Comparison of ENCODE assay signal across 9 cellular contexts in genomic region chr11:18721576-18722292, GRCh38. TPM values are rescaled to one million over a fixed set of nuclear protein-coding genes. Genes with fewer than 3 reads are reported as not detected.
DNase-seq lines count a peak whose midpoint lies in the region; ATAC-seq and TF ChIP-seq lines count a peak whose summit lies in the region.
"Had no signal": no experiment of that assay in that cellular context is flagged by ENCODE, and none has a peak within 500 bp of the region (broad histone marks: within the 10 kb centered on the region; RNA-seq: fewer than 3 reads in every experiment).

No MANE protein-coding gene starts in this region.

- intact Hi-C loops in mammary epithelial cell (cut with micrococcal nuclease): loop anchor here (5.0 kb wide), 1 partner anchor 89 kb away; the partner anchor contains the start of gene SPTY2D1

- H3K27ac ChIP-seq in mammary epithelial cell (ENCODE audit: insufficient read depth, low read depth, low read length): no peak overlapping the region

- no peaks in the 10 kb centered on the region for H3K36me3 ChIP-seq in mammary epithelial cell (ENCODE audit: insufficient read depth, low read length)

- H3K9me3 ChIP-seq in mammary epithelial cell (replicated peaks; ENCODE audit: insufficient read depth, low read length): no peaks in the 10 kb centered on the region

- H3K9me3 Mint-ChIP-seq in T-helper 2 cell treated with Interferon-gamma antibody and Interleukin-4, amounts not matched to agents 5 μg/mL and 100 μg/mL, for 36 hours: no peaks in the 10 kb centered on the region

- no peaks in the 10 kb centered on the region for H3K36me3 Mint-ChIP-seq in T-helper 2 cell treated with Interferon-gamma antibody and Interleukin-4, amounts not matched to agents 5 μg/mL and 100 μg/mL, for 36 hours (ENCODE audit: low read depth)

- peaks cover 21% of the 10 kb centered on the region for H3K27me3 Mint-ChIP-seq in T-helper 2 cell treated with Interferon-gamma antibody and Interleukin-4, amounts not matched to agents 5 μg/mL and 100 μg/mL, for 36 hours (ENCODE audit: low read depth)

- peaks cover 11% of the 10 kb centered on the region for H3K4me1 ChIP-seq in mammary epithelial cell (ENCODE audit: insufficient read depth, low read length)

- H4K20me1 ChIP-seq in mammary epithelial cell (ENCODE audit: insufficient read depth, low read length): no peaks in the 10 kb centered on the region

- H3K9ac ChIP-seq in mammary epithelial cell (ENCODE audit: insufficient read depth, low read length): no peak overlapping the region

- peak overlapping the region; percentile 96 for H3K4me2 ChIP-seq in mammary epithelial cell (ENCODE audit: insufficient read depth, low read depth, low read length)

- CTCF ChIA-PET in mammary epithelial cell (lab: Charles Lee; ENCODE audit: low non-redundant PET): interaction anchor here (0.6 to 0.9 kb wide), 5 partner anchors 18 to 182 kb away, joined by 3 to 7 read pairs (median 6); no protein-coding TSS in a partner anchor

- peak overlapping the region; percentile 2 for H3K27ac Mint-ChIP-seq in T-helper 2 cell treated with Interferon-gamma antibody and Interleukin-4, amounts not matched to agents 5 μg/mL and 100 μg/mL, for 36 hours

- no peak for DNase-seq in Jurkat, Clone E6-1 (ENCODE audit: low read depth, low spot score)
- peak; percentile 32 for DNase-seq in T-helper 2 cell treated with Interferon-gamma antibody and Interleukin-4, amounts not matched to agents 5 μg/mL and 100 μg/mL, for 36 hours (ENCODE audit: low spot score)
- DNase-seq in mammary epithelial cell (peak; percentile 14), kidney tubule cell (ENCODE audit: low spot score) (peak; percentile 60), middle frontal gyrus (ENCODE audit: extremely low spot score, low spot score) (no peak)
- peak; percentile 44 for DNase-seq in stimulated activated CD4-positive, alpha-beta T cell treated with anti-CD3 and anti-CD28 coated beads, Interleukin-4, amount 100 ng/mL, for 1 hour

- peaks cover 6% of the 10 kb centered on the region for H3K4me1 Mint-ChIP-seq in T-helper 2 cell treated with Interferon-gamma antibody and Interleukin-4, amounts not matched to agents 5 μg/mL and 100 μg/mL, for 36 hours (ENCODE audit: low read depth)

- dilution Hi-C loops in mammary epithelial cell (cut with HindIII; ENCODE audit: low sequenced_read_pairs): no loop called here

- no peaks in the 10 kb centered on the region for H3K79me2 ChIP-seq in mammary epithelial cell (ENCODE audit: insufficient read depth, low read length)

- WGBS in mammary epithelial cell (ENCODE audit: low coverage, missing lambda C conversion rate): 13% methylated on average over 17 of the region's 35 CpGs

- in situ Hi-C loops in mammary epithelial cell (cut with MboI; ENCODE audit: low sequenced_read_pairs in 2 of 2): no loop called here

- H2AFZ ChIP-seq in mammary epithelial cell (ENCODE audit: low read depth, low read length): peak overlapping the region; percentile 95

- ATAC-seq in GM21576 (IDR thresholded peaks at IDR 0.05; ENCODE audit: unreplicated experiment): peak; percentile 80

- BruUV-seq in mammary epithelial cell (replicated peaks; lab: Mats Ljungman, UMichigan): no TSS peak

- H3K27me3 ChIP-seq in mammary epithelial cell (ENCODE audit: insufficient read depth, low read length): no peaks in the 10 kb centered on the region

- peak overlapping the region; percentile 91 for H3K4me3 Mint-ChIP-seq in T-helper 2 cell treated with Interferon-gamma antibody and Interleukin-4, amounts not matched to agents 5 μg/mL and 100 μg/mL, for 36 hours

- H3K4me3 ChIP-seq in GM08714 (ENCODE audit: low read length) (peak overlapping the region; percentile 40; the same call in 1 of the 2 replicates), mammary epithelial cell (replicated peaks in 1 of 3; ENCODE audit: insufficient read depth in 1 of 3, low read depth in 2 of 3, low read length in 3 of 3) (peak overlapping the region; percentile 33 to 43 (median 42))
- peak overlapping the region; percentile 19 for H3K4me3 ChIP-seq in Jurkat, Clone E6-1 (ENCODE audit: low read length)

- peak; percentile 55 to 67 for TF ChIP-seq CTCF in mammary epithelial cell (conservative IDR thresholded peaks at IDR 0.05 in 1 of 2, IDR thresholded peaks at IDR 0.05 in 1 of 2; ENCODE audit: extremely low read depth in 1 of 2, insufficient read depth in 1 of 2, low read depth in 1 of 2, low read length in 2 of 2)

RNA-seq across cellular contexts. Expression of gene IGSF22, which starts 4.3 kb away (rescaled TPM):
- not detected for polyA plus RNA-seq in Jurkat, Clone E6-1 (2012; ENCODE audit: insufficient read depth, insufficient read length)
- under 1 TPM; under 0.01 to 0.26 TPM for total RNA-seq in mammary epithelial cell
- 0.03 TPM for polyA plus RNA-seq in mammary epithelial cell
- not detected for polyA minus RNA-seq in mammary epithelial cell
- total RNA-seq: pulmonary artery endothelial cell had no signal

RNA-seq across cellular contexts. Expression of gene TMEM86A, which starts 23.2 kb away (rescaled TPM):
- 1.3 TPM for polyA plus RNA-seq in Jurkat, Clone E6-1 (2012; ENCODE audit: insufficient read depth, insufficient read length)
- total RNA-seq in mammary epithelial cell: 1 to 10 TPM; 2.0 to 3.3 TPM
- 0.39 TPM for polyA plus RNA-seq in mammary epithelial cell
- polyA minus RNA-seq in mammary epithelial cell: not detected

Comparison
In these comparisons a context has a peak if more than half of its experiments do, and no peak if none do; other contexts are left out.
1. DNase-seq: peak in T-helper 2 cell treated with Interferon-gamma antibody and Interleukin-4, amounts not matched to agents 5 μg/mL and 100 μg/mL, for 36 hours (single experiment), mammary epithelial cell (single experiment), kidney tubule cell (single experiment) and stimulated activated CD4-positive, alpha-beta T cell treated with anti-CD3 and anti-CD28 coated beads, Interleukin-4, amount 100 ng/mL, for 1 hour (single experiment); none in Jurkat, Clone E6-1 (single experiment) and middle frontal gyrus (single experiment).
2. Peak in every context shown above with its lines, with median percentiles within 50 percentile points of each other: H3K4me3 ChIP-seq.